Comparison of ENCODE assay signal across 12 cellular contexts in the genomic region with DNA sequence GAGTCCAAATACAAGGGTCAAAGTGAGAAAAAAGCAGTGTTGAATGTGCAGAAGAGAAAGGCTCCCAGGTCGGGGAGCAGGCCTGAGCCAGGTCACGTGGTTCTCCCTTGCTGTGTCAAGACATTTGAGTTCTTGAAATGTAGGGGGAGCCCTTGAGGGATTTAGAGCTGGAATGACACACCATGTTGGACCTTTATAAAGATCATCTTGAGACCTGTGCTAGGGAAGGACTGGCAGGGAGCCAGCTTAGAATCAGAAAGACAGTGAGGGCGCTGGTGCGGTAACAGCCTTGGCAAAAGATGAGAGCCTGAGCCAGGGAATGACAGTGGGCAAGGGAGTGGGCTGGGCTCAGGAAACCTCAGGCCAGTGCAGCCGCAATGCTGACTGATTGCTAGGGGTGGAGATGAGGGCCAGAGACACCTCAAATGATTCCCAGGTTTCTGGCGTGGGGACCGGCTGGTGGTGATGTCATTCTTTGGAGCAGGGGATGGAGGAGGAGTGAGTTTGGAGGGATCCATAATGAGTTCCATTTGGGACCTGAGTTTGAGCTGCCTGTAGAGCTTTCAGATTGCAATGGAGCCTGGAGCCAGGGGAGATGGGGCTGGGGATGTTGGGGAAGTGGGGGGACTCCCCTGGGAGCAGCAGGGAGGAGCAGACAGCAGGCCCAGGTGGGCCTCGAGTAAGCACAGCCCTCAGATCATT.
DNase-seq lines count a peak whose midpoint lies in the region; ATAC-seq, FAIRE-seq and TF ChIP-seq lines count a peak whose summit lies in the region.
"Had no signal": no experiment of that assay in that cellular context is flagged by ENCODE, and none has a peak within 500 bp of the region (broad histone marks: within the 10 kb centered on the region; RNA-seq: fewer than 3 reads in every experiment).

No MANE protein-coding gene starts in this region.

- no peaks in the 10 kb centered on the region for H4K20me1 ChIP-seq in GM23338 (replicated peaks; ENCODE audit: insufficient read depth)
- H4K20me1 ChIP-seq in K562 (replicated peaks; ENCODE audit: control insufficient read depth, insufficient read depth, low read length) = peaks cover 21% of the 10 kb centered on the region; the same call in 1 of the 2 replicates
- H4K20me1 ChIP-seq in HepG2 (ENCODE audit: insufficient read depth, low read length) = no peaks in the 10 kb centered on the region

- no peaks in the 10 kb centered on the region for H3K36me3 Mint-ChIP-seq in GM23338 (ENCODE audit: low read depth)

- peak; percentile 54 for DNase-seq in AG08395 (ENCODE audit: low spot score)
- DNase-seq in GM23338 (ENCODE audit: low spot score) = peak; percentile 52
- peak; percentile 68 to 79 (median 76) for DNase-seq in K562 (ENCODE audit: extremely low read depth in 1 of 4, low spot score in 3 of 4)
- no peak for DNase-seq in HepG2 (ENCODE audit: low spot score)
- DNase-seq in AML-193 (lab: John Stamatoyannopoulos, UW) = no peak
- DNase-seq: effector CD8-positive, alpha-beta T cell; GF-D8; stimulated activated CD4-positive, alpha-beta T cell treated with anti-CD3 and anti-CD28 coated beads, Interleukin-1b, Interleukin-23, amount 100 ng/mL, for 48 hours had no signal

- no peak overlapping the region for H2AFZ ChIP-seq in GM23338
- no peak overlapping the region for H2AFZ ChIP-seq in K562 (ENCODE audit: low read depth, low read length)
- no peak overlapping the region for H2AFZ ChIP-seq in HepG2 (ENCODE audit: low read length)

- WGBS in K562 (ENCODE audit: insufficient coverage, low coverage, missing lambda C conversion rate) = 8% methylated on average over 7 of the region's 8 CpGs
- WGBS in HepG2 (ENCODE audit: low lambda C conversion rate) = 57% methylated on average over 7 of the region's 8 CpGs

- ATAC-seq in GM23338 = peak; percentile 76
- peak; percentile 90 for ATAC-seq in K562
- ATAC-seq in HepG2 = no peak
- no peak for ATAC-seq in HG03095 (IDR thresholded peaks at IDR 0.05; ENCODE audit: unreplicated experiment)
- no peak for ATAC-seq in HG03342 (IDR thresholded peaks at IDR 0.05; ENCODE audit: unreplicated experiment)
- ATAC-seq in HG03442 (IDR thresholded peaks at IDR 0.05; ENCODE audit: unreplicated experiment) = no peak

- POLR2A ChIA-PET in K562 (lab: Yijun Ruan, JAX) = interaction anchor here (0.6 to 1.5 kb wide), 2 partner anchors 9 to 1165 kb away, joined by 3 to 6 read pairs; no protein-coding TSS in a partner anchor
- POLR2A ChIA-PET in HepG2 (lab: Yijun Ruan, JAX) = no interaction called here

- TF ChIP-seq POLR2A in K562 (conservative IDR thresholded peaks at IDR 0.05) = no peak
- TF ChIP-seq POLR2A in HepG2 (IDR thresholded peaks at IDR 0.05; ENCODE audit: insufficient read depth in 1 of 2, low read depth in 2 of 2, low read length in 2 of 2) = no peak

- peak overlapping the region; percentile 25 for H3K27ac Mint-ChIP-seq in GM23338

- intact Hi-C loops in K562 (cut with micrococcal nuclease) = no loop called here
- intact Hi-C loops in HepG2 (cut with micrococcal nuclease; ENCODE audit: unreplicated experiment) = no loop called here

- H3K27me3 ChIP-seq in GM23338 (ENCODE audit: insufficient read depth) (no peaks in the 10 kb centered on the region), K562 (ENCODE audit: control insufficient read depth in 2 of 2, insufficient read depth in 2 of 2, low read length in 2 of 2) (peaks cover 6 to 60% of the 10 kb centered on the region in 2 experiments; a peak in 3 of 5 replicates), HepG2 (ENCODE audit: control insufficient read depth in 1 of 2, insufficient read depth in 2 of 2, low read length in 2 of 2) (peaks cover 4 to 21% of the 10 kb centered on the region in 2 experiments; a peak in 4 of 5 replicates)
- H3K27me3 ChIP-seq: uterus had no signal

- no peak overlapping the region for H3K4me2 ChIP-seq in GM23338
- no peak overlapping the region for H3K4me2 ChIP-seq in K562 (ENCODE audit: insufficient read depth, low read length)
- H3K4me2 ChIP-seq in HepG2 (ENCODE audit: low read depth, low read length) = no peak overlapping the region

- H3K9me1 ChIP-seq in K562 (ENCODE audit: control insufficient read depth, insufficient read depth, low read length) = peaks cover 6% of the 10 kb centered on the region

- BruUV-seq in K562 (replicated peaks; lab: Mats Ljungman, UMichigan) (no TSS peak), HepG2 (replicated peaks; lab: Mats Ljungman, UMichigan) (no TSS peak)

- in situ Hi-C loops in K562 (cut with MboI) = loop anchor here (10.0 kb wide), 1 partner anchor 283 kb away; no protein-coding TSS in a partner anchor
- in situ Hi-C loops in HepG2 (cut with HindIII; ENCODE audit: extremely low pct_ligation_motif_present, low pct_unique_long_range_greater_than_20kb) = no loop called here

- TF ChIP-seq RAD21 in K562 (CRISPR knock-in tag; conservative IDR thresholded peaks at IDR 0.05 in 1 of 2, IDR thresholded peaks at IDR 0.05 in 1 of 2) (no peak), HepG2 (CRISPR knock-in tag; IDR thresholded peaks at IDR 0.05) (no peak)

- FAIRE-seq in K562 (lab: Jason Lieb, UNC) = peak; percentile 94
- FAIRE-seq in HepG2 (lab: Jason Lieb, UNC) = no peak

- H3K79me2 ChIP-seq in GM23338 (replicated peaks; ENCODE audit: insufficient read depth) = no peaks in the 10 kb centered on the region
- no peaks in the 10 kb centered on the region for H3K79me2 ChIP-seq in K562 (ENCODE audit: control insufficient read depth, insufficient read depth, low read length)
- no peaks in the 10 kb centered on the region for H3K79me2 ChIP-seq in HepG2 (ENCODE audit: insufficient read depth, low read length)

- H3K9me2 ChIP-seq in GM23338 (ENCODE audit: insufficient read depth) = no peaks in the 10 kb centered on the region; the same call in 1 of the 2 replicates

- TF ChIP-seq CTCF in GM23338 (conservative IDR thresholded peaks at IDR 0.05; ENCODE audit: low read depth in 2 of 2) (peak; percentile 41 to 43), K562 (IDR thresholded peaks at IDR 0.05 in 2 of 3, conservative IDR thresholded peaks at IDR 0.05 in 1 of 3; ENCODE audit: insufficient read depth in 2 of 3, low read depth in 1 of 3, low read length in 3 of 3) (peak; percentile 49 to 73 (median 59)), HepG2 (CRISPR knock-in tag; IDR thresholded peaks at IDR 0.05) (no peak)

- H3K27ac ChIP-seq in GM23338 (ENCODE audit: low read depth) (no peak overlapping the region), K562 (ENCODE audit: extremely low read depth, low read depth, low read length) (no peak overlapping the region), HepG2 (ENCODE audit: extremely low read length, insufficient read depth, low read length) (no peak overlapping the region)

- H3K4me1 ChIP-seq in GM23338 (ENCODE audit: insufficient read depth) (no peaks in the 10 kb centered on the region), K562 (replicated peaks in 1 of 2; ENCODE audit: control insufficient read depth in 2 of 2, insufficient read depth in 2 of 2, low read length in 2 of 2) (no peaks in the 10 kb centered on the region), HepG2 (ENCODE audit: insufficient read depth, low read length) (no peaks in the 10 kb centered on the region)
- H3K4me1 ChIP-seq: uterus had no signal

- no peak for TF ChIP-seq EP300 in K562 (IDR thresholded peaks at IDR 0.05; ENCODE audit: low read length)
- no peak for TF ChIP-seq EP300 in HepG2 (IDR thresholded peaks at IDR 0.05; ENCODE audit: low read depth in 2 of 2, low read length in 2 of 2)
- no peak for TF ChIP-seq EP300 in HepG2 (CRISPR knock-in tag; IDR thresholded peaks at IDR 0.05; ENCODE audit: borderline replicate concordance)

- H3K9me3 Mint-ChIP-seq in GM23338 = no peaks in the 10 kb centered on the region

- H3K36me3 ChIP-seq in GM23338 (ENCODE audit: insufficient read depth) (no peaks in the 10 kb centered on the region), K562 (ENCODE audit: control insufficient read depth, insufficient read depth, low read length) (no peaks in the 10 kb centered on the region), HepG2 (replicated peaks in 1 of 2; ENCODE audit: control insufficient read depth in 1 of 2, insufficient read depth in 2 of 2, low read length in 2 of 2) (no peaks in the 10 kb centered on the region)
- H3K36me3 ChIP-seq: uterus had no signal

- H3K4me3 ChIP-seq in GM23338 (no peak overlapping the region), K562 (no peak overlapping the region), HepG2 (replicated peaks in 1 of 3; ENCODE audit: insufficient read depth in 1 of 3, low read depth in 2 of 3, low read length in 3 of 3) (no peak overlapping the region)
- H3K4me3 ChIP-seq: uterus had no signal

- H3K4me1 Mint-ChIP-seq in GM23338 = no peaks in the 10 kb centered on the region

- no peaks in the 10 kb centered on the region for H3F3A ChIP-seq in GM23338 (replicated peaks; ENCODE audit: low read depth)

- no peak overlapping the region for H3K9ac ChIP-seq in K562 (ENCODE audit: insufficient read depth in 1 of 2, low read depth in 2 of 2, low read length in 2 of 2)
- H3K9ac ChIP-seq in HepG2 (ENCODE audit: insufficient read depth, low read depth, low read length) = no peak overlapping the region

- H3K9me3 ChIP-seq in K562 (replicated peaks; ENCODE audit: control insufficient read depth, insufficient read depth, low read depth, low read length) (no peaks in the 10 kb centered on the region), HepG2 (ENCODE audit: low read length) (no peaks in the 10 kb centered on the region)
- H3K9me3 ChIP-seq: uterus had no signal

- H3K27me3 Mint-ChIP-seq in GM23338 (ENCODE audit: insufficient read depth, low read depth, poor library complexity) = peaks cover 6% of the 10 kb centered on the region

- no peak overlapping the region for H3K4me3 Mint-ChIP-seq in GM23338

- CTCF ChIA-PET in K562 (lab: Yijun Ruan, JAX; ENCODE audit: low intra/inter-chr PET ratio) (no interaction called here), HepG2 (lab: Yijun Ruan, JAX; ENCODE audit: low intra/inter-chr PET ratio, low total read pairs) (no interaction called here)

TF ChIP-seq in GM23338, 12 proteins besides CTCF, POLR2A, EP300 and RAD21 (continues in another document):
- no peak for TF ChIP-seq JUNB (IDR thresholded peaks at IDR 0.05; ENCODE audit: unreplicated experiment)
- TF ChIP-seq POLR2AphosphoS5 (IDR thresholded peaks at IDR 0.05; ENCODE audit: low read depth) = no peak
- no peak for TF ChIP-seq ZNF114 (CRISPR knock-in tag; IDR thresholded peaks at IDR 0.05)
- TF ChIP-seq EZH2 (IDR thresholded peaks at IDR 0.05; ENCODE audit: low read depth, unreplicated experiment) = no peak

TF ChIP-seq in K562, 482 proteins besides CTCF, POLR2A, EP300 and RAD21 (continues in another document):
- TF ChIP-seq NFIC (IDR thresholded peaks at IDR 0.05) = peak; percentile 89
- TF ChIP-seq L3MBTL2 (IDR thresholded peaks at IDR 0.05) = no peak
- TF ChIP-seq TCFL5 (CRISPR knock-in tag; conservative IDR thresholded peaks at IDR 0.05) = no peak
- TF ChIP-seq TEAD2 (tag; IDR thresholded peaks at IDR 0.05) = peak; percentile 17; the same call in 1 of the 2 replicates
- peak; percentile 97 for TF ChIP-seq RAD51 (IDR thresholded peaks at IDR 0.05; ENCODE audit: borderline replicate concordance, low read depth)

Comparison
In these comparisons a context has a peak if more than half of its experiments do, and no peak if none do; other contexts are left out.
1. DNase-seq: peak in AG08395 (single experiment), GM23338 (single experiment) and K562 (4 of 4); none in HepG2 (single experiment) and AML-193 (0 of 2).
2. ATAC-seq: peak in GM23338 (single experiment) and K562 (single experiment); none in HepG2 (single experiment), HG03095 (single experiment), HG03342 (single experiment) and HG03442 (single experiment).